In genomic region chr3:159783780-159784747, GRCh38 we compare ENCODE assay signal across 1 cellular context.
TF ChIP-seq lines count a peak whose summit lies in the region.

No MANE protein-coding gene starts in this region.

TF ChIP-seq in GM12878, 131 proteins besides CTCF, POLR2A, EP300 and RAD21:
- TF ChIP-seq HDAC2 (IDR thresholded peaks at IDR 0.05), result no peak
- TF ChIP-seq RUNX3 (IDR thresholded peaks at IDR 0.05; ENCODE audit: low read length), result peak; percentile 29; the same call in 1 of the 2 replicates
- TF ChIP-seq MYC (IDR thresholded peaks at IDR 0.05; ENCODE audit: insufficient read depth, insufficient read length, insufficient replicate concordance, low read length, severe bottlenecking), result no peak
- TF ChIP-seq E2F8 (IDR thresholded peaks at IDR 0.05; ENCODE audit: low read depth, partially characterized antibody), result no peak
- TF ChIP-seq IKZF2 (IDR thresholded peaks at IDR 0.05), result peak in 1 of 2 experiments; percentile 24; a peak in 1 of 4 replicates
- no peak for TF ChIP-seq IRF5 (IDR thresholded peaks at IDR 0.05; ENCODE audit: borderline replicate concordance)
